In genomic region chr12:1006255-1006654, GRCh38 we compare ENCODE assay signal across 15 cellular contexts. TPM values are rescaled to one million over a fixed set of nuclear protein-coding genes. Genes with fewer than 3 reads are reported as not detected.
A peak's percentile ranks its signal among the peaks of the same experiment; 100 is the strongest.
DNase-seq lines count a peak whose midpoint lies in the region; ATAC-seq and TF ChIP-seq lines count a peak whose summit lies in the region.
"Had no signal": no experiment of that assay in that cellular context is flagged by ENCODE, and none has a peak within 500 bp of the region (broad histone marks: within the 10 kb centered on the region; RNA-seq: fewer than 3 reads in every experiment).

No MANE protein-coding gene starts in this region.

- CTCF ChIA-PET in MCF 10A (lab: Yijun Ruan, JAX) (interaction anchor here (0.9 to 1.6 kb wide), 4 partner anchors 13 to 89 kb away, joined by 3 read pairs; no protein-coding TSS in a partner anchor), A673 (lab: Charles Lee) (no interaction called here), HEK293T (lab: Yijun Ruan, JAX) (no interaction called here)

- H3K4me3 Mint-ChIP-seq in MCF 10A (ENCODE audit: unreplicated experiment), result no peak overlapping the region
- H3K4me3 Mint-ChIP-seq: CD4-positive, CD25-positive, alpha-beta regulatory T cell; GM23338 had no signal

- H3K4me3 ChIP-seq in breast epithelium, result no peak overlapping the region
- no peak overlapping the region for H3K4me3 ChIP-seq in RWPE2 (ENCODE audit: severe bottlenecking)
- H3K4me3 ChIP-seq in A673 (ENCODE audit: low read depth, low read length, poor library complexity, severe bottlenecking), result no peak overlapping the region
- H3K4me3 ChIP-seq: BLaER1 treated with 17β-estradiol and CSF1 and Interleukin-3, amounts not matched to agents 10 nM and 100 nM; GM12878; GM23338 had no signal

- DNase-seq in MCF 10A (ENCODE audit: unreplicated experiment), result peak; percentile 42
- no peak for DNase-seq in breast epithelium (ENCODE audit: low spot score in 2 of 2)
- DNase-seq in RWPE2 (ENCODE audit: low spot score), result no peak
- no peak for DNase-seq in epithelial cell of prostate (ENCODE audit: low read depth, low spot score)
- DNase-seq in DMS114 treated with DMSO at 0.1 percent for 48 hours (lab: John Stamatoyannopoulos, UW; ENCODE audit: unreplicated experiment), result no peak
- no peak for DNase-seq in SKM-1 (lab: John Stamatoyannopoulos, UW; ENCODE audit: unreplicated experiment)
- no peak for DNase-seq in A673 (ENCODE audit: low spot score)
- DNase-seq in HEK293T (ENCODE audit: extremely low spot score), result no peak
- DNase-seq: 8988T; ACHN; CD4-positive, CD25-positive, alpha-beta regulatory T cell; H7 had no signal

- TF ChIP-seq POLR2A in breast epithelium (IDR thresholded peaks at IDR 0.05), result no peak

- no peaks in the 10 kb centered on the region for H3K9me3 Mint-ChIP-seq in MCF 10A (ENCODE audit: unreplicated experiment)
- H3K9me3 Mint-ChIP-seq: CD4-positive, CD25-positive, alpha-beta regulatory T cell; GM23338 had no signal

- BruUV-seq in MCF 10A (replicated peaks; lab: Mats Ljungman, UMichigan) (no TSS peak), A673 (replicated peaks; lab: Mats Ljungman, UMichigan) (no TSS peak)

- peak overlapping the region; percentile 59 for H3K27ac Mint-ChIP-seq in MCF 10A (ENCODE audit: low read depth, unreplicated experiment)
- H3K27ac Mint-ChIP-seq: GM23338 had no signal

- POLR2A ChIA-PET in MCF 10A (lab: Yijun Ruan, JAX), result interaction anchor here (0.6 to 3.4 kb wide), 3 partner anchors 13 to 398 kb away, joined by 3 to 47 read pairs (median 4); partner anchors contain the start of gene ERC1
- POLR2A ChIA-PET in A673 (lab: Charles Lee; ENCODE audit: low non-redundant PET), result no interaction called here
- POLR2A ChIA-PET in HEK293T (lab: Yijun Ruan, JAX), result interaction anchor here (0.6 kb wide), 1 partner anchor 15 kb away, joined by 3 read pairs; the partner anchor contains the start of gene ERC1

- H3K27ac ChIP-seq in breast epithelium (no peak overlapping the region), RWPE2 (ENCODE audit: poor library complexity, severe bottlenecking) (peak overlapping the region; percentile 3), epithelial cell of prostate (peak overlapping the region; percentile 2), A673 (ENCODE audit: low read depth, low read length, poor library complexity, severe bottlenecking) (no peak overlapping the region)
- H3K27ac ChIP-seq: BLaER1 treated with 17β-estradiol and CSF1 and Interleukin-3, amounts not matched to agents 10 nM and 100 nM had no signal

- H3K4me1 ChIP-seq in breast epithelium, result no peaks in the 10 kb centered on the region
- H3K4me1 ChIP-seq in RWPE2 (ENCODE audit: insufficient read depth, poor library complexity, severe bottlenecking), result peaks cover 17% of the 10 kb centered on the region
- peaks cover 3% of the 10 kb centered on the region for H3K4me1 ChIP-seq in A673 (ENCODE audit: insufficient read depth, low read length, poor library complexity, severe bottlenecking)

- intact Hi-C loops in MCF 10A (cut with micrococcal nuclease) (no loop called here), breast epithelium (cut with DNase I; ENCODE audit: low total_unique reads) (no loop called here), A673 (cut with micrococcal nuclease; ENCODE audit: unreplicated experiment) (no loop called here)

- peaks cover 10% of the 10 kb centered on the region for H3K4me1 Mint-ChIP-seq in MCF 10A (ENCODE audit: insufficient read depth, unreplicated experiment)

- peaks cover 31% of the 10 kb centered on the region for H3K36me3 Mint-ChIP-seq in MCF 10A (ENCODE audit: insufficient read depth, unreplicated experiment)

- no peaks in the 10 kb centered on the region for H3K27me3 Mint-ChIP-seq in MCF 10A (ENCODE audit: insufficient read depth, unreplicated experiment)
- H3K27me3 Mint-ChIP-seq: CD4-positive, CD25-positive, alpha-beta regulatory T cell had no signal

- peak; percentile 71; the same call in 2 of the 3 replicates for ATAC-seq in RWPE2 (ENCODE audit: low read depth)
- ATAC-seq: GM12878, GM23338 had no signal

- H3K9me3 ChIP-seq in breast epithelium, result no peaks in the 10 kb centered on the region
- H3K9me3 ChIP-seq in RWPE2 (ENCODE audit: severe bottlenecking), result no peaks in the 10 kb centered on the region
- H3K9me3 ChIP-seq in A673 (ENCODE audit: low read depth, low read length, poor library complexity, severe bottlenecking), result no peaks in the 10 kb centered on the region
- H3K9me3 ChIP-seq: BLaER1 treated with 17β-estradiol and CSF1 and Interleukin-3, amounts not matched to agents 10 nM and 100 nM had no signal

- TF ChIP-seq CTCF in MCF 10A (IDR thresholded peaks at IDR 0.05; ENCODE audit: unreplicated experiment) (no peak), breast epithelium (IDR thresholded peaks at IDR 0.05) (no peak), RWPE2 (IDR thresholded peaks at IDR 0.05; ENCODE audit: poor library complexity, severe bottlenecking) (no peak), A673 (conservative IDR thresholded peaks at IDR 0.05; ENCODE audit: low read depth, low read length) (no peak)

- H3K27me3 ChIP-seq in breast epithelium (no peaks in the 10 kb centered on the region), RWPE2 (ENCODE audit: insufficient read depth, poor library complexity, severe bottlenecking) (no peaks in the 10 kb centered on the region), A673 (replicated peaks; ENCODE audit: insufficient read depth, low read depth, low read length, poor library complexity) (no peaks in the 10 kb centered on the region)
- H3K27me3 ChIP-seq: BLaER1 treated with 17β-estradiol and CSF1 and Interleukin-3, amounts not matched to agents 10 nM and 100 nM had no signal

- H3K36me3 ChIP-seq in breast epithelium (no peaks in the 10 kb centered on the region), RWPE2 (ENCODE audit: low read depth) (peaks cover 15% of the 10 kb centered on the region), A673 (ENCODE audit: insufficient read depth, low read length, poor library complexity, severe bottlenecking) (no peaks in the 10 kb centered on the region)

TF ChIP-seq in HEK293T, 16 proteins besides CTCF, POLR2A, EP300 and RAD21:
- TF ChIP-seq FOXA1 (IDR thresholded peaks at IDR 0.05) (no peak), SUZ12 (IDR thresholded peaks at IDR 0.05) (no peak), TARDBP (IDR thresholded peaks at IDR 0.05) (no peak), L3MBTL2 (conservative IDR thresholded peaks at IDR 0.05) (no peak), SP1 (IDR thresholded peaks at IDR 0.05) (no peak), NFRKB (IDR thresholded peaks at IDR 0.05) (no peak), HDGF (IDR thresholded peaks at IDR 0.05; ENCODE audit: borderline replicate concordance) (no peak), FOXK2 (IDR thresholded peaks at IDR 0.05) (no peak), LEF1 (IDR thresholded peaks at IDR 0.05; ENCODE audit: borderline replicate concordance) (no peak), ELF4 (IDR thresholded peaks at IDR 0.05) (no peak), ARNT (IDR thresholded peaks at IDR 0.05) (no peak)

RNA-seq across cellular contexts. Expression of gene ERC1, which starts 15.2 kb away (rescaled TPM):
- 55.1 and 86.8 TPM in 2 replicates for total RNA-seq in MCF 10A (2022)
- total RNA-seq in breast epithelium, result 10 to 100 TPM; 47.4 to 63.4 (median 52.8) TPM
- 56.5 and 60.7 TPM in 2 replicates for total RNA-seq in A673 (2021)

RNA-seq across cellular contexts. Expression of gene RAD52, which starts 56.8 kb away (rescaled TPM):
- total RNA-seq in MCF 10A (2022), result 26.0 and 27.9 TPM in 2 replicates
- total RNA-seq in breast epithelium, result 10 to 100 TPM; 13.3 to 30.6 (median 19.0) TPM
- 23.0 and 24.7 TPM in 2 replicates for total RNA-seq in A673 (2021)

Comparison
In these comparisons a context has a peak if more than half of its experiments do, and no peak if none do; other contexts are left out.
1. H3K27ac ChIP-seq: peak in RWPE2 (single experiment) and epithelial cell of prostate (single experiment); none in breast epithelium (0 of 2) and A673 (single experiment).